Comparison of ENCODE assay signal across 11 cellular contexts in the genomic region with DNA sequence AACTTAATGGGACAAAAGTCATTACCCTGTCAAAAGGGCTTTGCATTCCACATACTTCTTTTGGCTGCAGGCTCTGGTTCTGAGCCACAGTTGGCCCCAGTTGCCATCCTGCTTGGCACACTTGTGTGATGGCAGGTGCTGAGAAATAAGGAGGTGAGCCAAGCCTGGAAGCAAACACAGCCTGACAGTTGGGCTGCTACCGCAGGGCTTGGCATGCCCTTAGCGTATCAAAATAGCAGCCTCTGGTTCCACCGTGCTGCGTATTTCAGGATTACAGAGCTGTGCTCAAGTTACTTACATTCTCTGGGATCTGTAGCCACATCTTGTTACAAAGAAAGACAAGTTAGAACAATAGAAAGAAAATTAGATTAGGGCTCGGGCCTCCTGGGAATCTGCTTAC. TPM values are rescaled to one million over a fixed set of nuclear protein-coding genes. Genes with fewer than 3 reads are reported as not detected.
DNase-seq lines count a peak whose midpoint lies in the region; ATAC-seq and TF ChIP-seq lines count a peak whose summit lies in the region.
"Had no signal": no experiment of that assay in that cellular context is flagged by ENCODE, and none has a peak within 500 bp of the region (broad histone marks: within the 10 kb centered on the region; RNA-seq: fewer than 3 reads in every experiment).

No MANE protein-coding gene starts in this region.

- H3K36me3 ChIP-seq in GM23338 (ENCODE audit: insufficient read depth) (peaks cover 3% of the 10 kb centered on the region; the same call in 1 of the 2 replicates), SJCRH30 (peaks cover 43% of the 10 kb centered on the region)

- peak overlapping the region; percentile 84; the same call in 1 of the 2 replicates for H3K27ac ChIP-seq in GM23338 (ENCODE audit: low read depth)
- no peak overlapping the region for H3K27ac ChIP-seq in SJCRH30
- H3K27ac ChIP-seq in foreskin keratinocyte = no peak overlapping the region
- H3K27ac ChIP-seq: epithelial cell of prostate had no signal

- H3K79me2 ChIP-seq in GM23338 (replicated peaks; ENCODE audit: insufficient read depth) = peaks cover 91% of the 10 kb centered on the region

- no peaks in the 10 kb centered on the region for H3K9me2 ChIP-seq in GM23338 (ENCODE audit: insufficient read depth)

- TF ChIP-seq CTCF in GM23338 (conservative IDR thresholded peaks at IDR 0.05; ENCODE audit: low read depth in 2 of 2) = no peak
- TF ChIP-seq CTCF in foreskin keratinocyte (conservative IDR thresholded peaks at IDR 0.05) = peak; percentile 32

- H3K27me3 Mint-ChIP-seq in GM23338 (ENCODE audit: insufficient read depth, low read depth, poor library complexity) = peaks cover 8% of the 10 kb centered on the region

- H3K9me3 ChIP-seq in SJCRH30 (replicated peaks) = no peaks in the 10 kb centered on the region

- no peaks in the 10 kb centered on the region for H3K9me3 Mint-ChIP-seq in GM23338

- no peak overlapping the region for H3K4me2 ChIP-seq in GM23338

- peaks cover 50% of the 10 kb centered on the region for H3K4me1 Mint-ChIP-seq in GM23338

- peaks cover 31% of the 10 kb centered on the region for H4K20me1 ChIP-seq in GM23338 (replicated peaks; ENCODE audit: insufficient read depth)

- peak; percentile 13; the same call in 2 of the 3 replicates for ATAC-seq in GM23338
- ATAC-seq in foreskin keratinocyte = no peak
- no peak for ATAC-seq in GM18909 (IDR thresholded peaks at IDR 0.05; ENCODE audit: poor library complexity, unreplicated experiment)

- H2AFZ ChIP-seq in GM23338 = no peak overlapping the region

- H3K4me3 ChIP-seq in GM23338 (no peak overlapping the region), SJCRH30 (no peak overlapping the region)

- H3K27me3 ChIP-seq in GM23338 (ENCODE audit: insufficient read depth) (no peaks in the 10 kb centered on the region), SJCRH30 (no peaks in the 10 kb centered on the region), foreskin keratinocyte (no peaks in the 10 kb centered on the region)

- peaks cover 7% of the 10 kb centered on the region for H3F3A ChIP-seq in GM23338 (replicated peaks; ENCODE audit: low read depth)

- H3K36me3 Mint-ChIP-seq in GM23338 (ENCODE audit: low read depth) = peaks cover 58% of the 10 kb centered on the region

- H3K4me1 ChIP-seq in GM23338 (ENCODE audit: insufficient read depth) (peaks cover 28% of the 10 kb centered on the region), SJCRH30 (peaks cover 16% of the 10 kb centered on the region), foreskin keratinocyte (peaks cover 10% of the 10 kb centered on the region)

- H3K27ac Mint-ChIP-seq in GM23338 = no peak overlapping the region

- DNase-seq in GM23338 (ENCODE audit: low spot score) = peak; percentile 26
- DNase-seq in SJCRH30 = peak; percentile 56 to 65
- DNase-seq in foreskin keratinocyte = no peak
- peak; percentile 37 for DNase-seq in pons (ENCODE audit: low spot score)
- no peak for DNase-seq in GM19240 (ENCODE audit: insufficient read length, low spot score)
- no peak for DNase-seq in activated T-cell treated with anti-CD3 and anti-CD28 coated beads for 4 hours
- DNase-seq in SIG-M5 (lab: John Stamatoyannopoulos, UW) = no peak
- DNase-seq: KG1; stimulated activated naive CD4-positive, alpha-beta T cell had no signal

- no peak overlapping the region for H3K4me3 Mint-ChIP-seq in GM23338

TF ChIP-seq in GM23338, 12 proteins besides CTCF, POLR2A, EP300 and RAD21:
- TF ChIP-seq, protein P1, sequence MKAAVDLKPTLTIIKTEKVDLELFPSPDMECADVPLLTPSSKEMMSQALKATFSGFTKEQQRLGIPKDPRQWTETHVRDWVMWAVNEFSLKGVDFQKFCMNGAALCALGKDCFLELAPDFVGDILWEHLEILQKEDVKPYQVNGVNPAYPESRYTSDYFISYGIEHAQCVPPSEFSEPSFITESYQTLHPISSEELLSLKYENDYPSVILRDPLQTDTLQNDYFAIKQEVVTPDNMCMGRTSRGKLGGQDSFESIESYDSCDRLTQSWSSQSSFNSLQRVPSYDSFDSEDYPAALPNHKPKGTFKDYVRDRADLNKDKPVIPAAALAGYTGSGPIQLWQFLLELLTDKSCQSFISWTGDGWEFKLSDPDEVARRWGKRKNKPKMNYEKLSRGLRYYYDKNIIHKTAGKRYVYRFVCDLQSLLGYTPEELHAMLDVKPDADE (IDR thresholded peaks at IDR 0.05) = no peak

RNA-seq across cellular contexts. Expression of gene MTHFD1L, which starts 11.1 kb away (rescaled TPM):
- total RNA-seq in GM23338 (2014; rRNA removed; shearing (Covaris generic)) = 66.8 and 75.5 TPM in 2 replicates
- polyA plus RNA-seq in GM23338 (2016; fragmentation: Nextera tagmentation; extraction: Ambion mirVana) (49.3 and 53.2 TPM in 2 replicates), foreskin keratinocyte (33.8 and 36.4 TPM in 2 replicates)
- total RNA-seq in SJCRH30 (2014; rRNA removed; shearing (Covaris generic)) = 44.7 and 51.3 TPM in 2 replicates
- 44.5 and 45.7 TPM in 2 replicates for total RNA-seq in foreskin keratinocyte

Comparison
In these comparisons a context has a peak if more than half of its experiments do, and no peak if none do; other contexts are left out.
1. DNase-seq: peak in GM23338 (single experiment), SJCRH30 (2 of 2) and pons (single experiment); none in foreskin keratinocyte (0 of 2), GM19240 (single experiment), activated T-cell treated with anti-CD3 and anti-CD28 coated beads for 4 hours (single experiment) and SIG-M5 (single experiment).